In genomic region chr19:5686326-5686646, GRCh38 we compare ENCODE assay signal across 8 cellular contexts. TPM values are rescaled to one million over a fixed set of nuclear protein-coding genes. Genes with fewer than 3 reads are reported as not detected.
DNase-seq lines count a peak whose midpoint lies in the region; ATAC-seq and TF ChIP-seq lines count a peak whose summit lies in the region.

No MANE protein-coding gene starts in this region.

- H3K27me3 Mint-ChIP-seq in chondrocyte (ENCODE audit: low read depth) = no peaks in the 10 kb centered on the region
- no peaks in the 10 kb centered on the region for H3K27me3 Mint-ChIP-seq in naive B cell

- H3K4me1 ChIP-seq in HUES64 (ENCODE audit: insufficient read depth, low read length) = no peaks in the 10 kb centered on the region

- H3K9me3 Mint-ChIP-seq in chondrocyte (ENCODE audit: low read depth) (no peaks in the 10 kb centered on the region), naive B cell (peaks cover 0 to 7% (median 0%) of the 10 kb centered on the region in 7 donors)

- H3K9ac ChIP-seq in HUES64 (ENCODE audit: low read depth, low read length) = no peak overlapping the region

- H3K4me3 Mint-ChIP-seq in chondrocyte (ENCODE audit: unreplicated experiment) (peak overlapping the region; percentile 73), naive B cell (peak overlapping the region; percentile 81 to 93 (median 87))

- DNase-seq in AG04450 (ENCODE audit: low read depth, low spot score) (no peak), chondrocyte (ENCODE audit: low spot score) (no peak), naive B cell (no peak), posterior cingulate gyrus (no peak), GOT3 (lab: John Stamatoyannopoulos, UW) (no peak), HuH-7 (ENCODE audit: low spot score) (no peak)

- intact Hi-C loops in posterior cingulate gyrus (cut with DNase I) = no loop called here

- H3K4me1 Mint-ChIP-seq in chondrocyte (ENCODE audit: low read depth) = peaks cover 33% of the 10 kb centered on the region
- peaks cover 33 to 45% (median 44%) of the 10 kb centered on the region in 3 donors for H3K4me1 Mint-ChIP-seq in naive B cell

- POLR2A ChIA-PET in AG04450 (lab: Yijun Ruan, JAX) = interaction anchor here (1.3 to 1.6 kb wide), 2 partner anchors 34 to 64 kb away, joined by 5 to 7 read pairs; partner anchors contain the start of genes CATSPERD, LONP1, SAFB and SAFB2

- peaks cover 14% of the 10 kb centered on the region; the same call in 1 of the 2 replicates for H3K9me3 ChIP-seq in AG04450 (ENCODE audit: control insufficient read depth, insufficient read depth, low read length)
- no peaks in the 10 kb centered on the region for H3K9me3 ChIP-seq in HUES64 (ENCODE audit: insufficient read depth, low read depth, low read length)

- H3K27me3 ChIP-seq in AG04450 (ENCODE audit: control insufficient read depth, insufficient read depth, low read length) = no peaks in the 10 kb centered on the region
- H3K27me3 ChIP-seq in HUES64 (ENCODE audit: insufficient read depth, low read length) = no peaks in the 10 kb centered on the region

- peak overlapping the region; percentile 85 for H3K27ac Mint-ChIP-seq in chondrocyte (ENCODE audit: unreplicated experiment)
- peak overlapping the region; percentile 86 to 97 (median 95) for H3K27ac Mint-ChIP-seq in naive B cell

- H3K4me3 ChIP-seq in AG04450 (ENCODE audit: low read depth, low read length) (peak overlapping the region; percentile 64), HUES64 (ENCODE audit: low read length) (peak overlapping the region; percentile 75)

- no peak for TF ChIP-seq CTCF in AG04450 (IDR thresholded peaks at IDR 0.05; ENCODE audit: low read depth, low read length)
- TF ChIP-seq CTCF in chondrocyte (IDR thresholded peaks at IDR 0.05) = no peak

- ATAC-seq in naive B cell (ENCODE audit: low read depth in 2 of 2) = no peak
- ATAC-seq in HG03108 (IDR thresholded peaks at IDR 0.05; ENCODE audit: unreplicated experiment) = no peak

- 40% methylated on average over 16 of the region's 16 CpGs for WGBS in HUES64

- CTCF ChIA-PET in AG04450 (lab: Charles Lee) = interaction anchor here (1.0 to 1.5 kb wide), 2 partner anchors 21 to 65 kb away, joined by 3 to 6 read pairs; no protein-coding TSS in a partner anchor

- 0 out of 2 replicates have a peak, but pooled peaks cover 3% of the 10 kb centered on the region for H3K36me3 ChIP-seq in HUES64 (ENCODE audit: insufficient read depth, low read length)

- H3K36me3 Mint-ChIP-seq in chondrocyte (ENCODE audit: low read depth) (peaks cover 5% of the 10 kb centered on the region), naive B cell (no peaks in the 10 kb centered on the region)

- H3K27ac ChIP-seq in AG04450 (ENCODE audit: low read depth, low read length) = peak overlapping the region; percentile 2
- H3K27ac ChIP-seq in HUES64 (ENCODE audit: low read depth, low read length) = no peak overlapping the region

RNA-seq across cellular contexts. Expression of gene RPL36, which starts 3.8 kb away (rescaled TPM):
- polyA plus RNA-seq in AG04450 (2011; rRNA removed) (478 and 743 TPM in 2 replicates), naive B cell (ENCODE audit: low read depth in 6 of 6) (1,000 to 10,000 TPM; 1,207 to 2,143 (median 1,738) TPM)
- polyA minus RNA-seq in AG04450 (2011; rRNA and poly(A)+ RNA removed) = 228 and 256 TPM in 2 replicates
- polyA plus RNA-seq in HUES64 (2013, experiment 1 of 2) = 849 TPM
- polyA plus RNA-seq in HUES64 (2013, experiment 2 of 2) = 875 TPM
- total RNA-seq in chondrocyte = 537 to 578 TPM (median 548 TPM) in 3 replicates

RNA-seq across cellular contexts. Expression of gene HSD11B1L, which starts 5.5 kb away (rescaled TPM):
- polyA plus RNA-seq in AG04450 (2011; rRNA removed) (4.9 and 7.0 TPM in 2 replicates), naive B cell (ENCODE audit: low read depth in 6 of 6) (1 to 10 TPM; 1.1 to 6.5 (median 2.6) TPM)
- polyA minus RNA-seq in AG04450 (2011; rRNA and poly(A)+ RNA removed) = 2.3 and 2.4 TPM in 2 replicates
- 6.0 TPM for polyA plus RNA-seq in HUES64 (2013, experiment 1 of 2)
- polyA plus RNA-seq in HUES64 (2013, experiment 2 of 2) = 14.4 TPM
- total RNA-seq in chondrocyte = 7.2 to 9.9 TPM (median 9.9 TPM) in 3 replicates

RNA-seq across cellular contexts. Expression of gene MICOS13, which starts 6.0 kb away (rescaled TPM):
- polyA plus RNA-seq in AG04450 (2011; rRNA removed) (25.2 and 39.3 TPM in 2 replicates), naive B cell (ENCODE audit: low read depth in 6 of 6) (100 to 1,000 TPM in 2 of 6 donors, 10 to 100 TPM in 4; 74.0 to 101 (median 86.6) TPM)
- 8.0 and 8.5 TPM in 2 replicates for polyA minus RNA-seq in AG04450 (2011; rRNA and poly(A)+ RNA removed)
- polyA plus RNA-seq in HUES64 (2013, experiment 1 of 2) = 15.2 TPM
- polyA plus RNA-seq in HUES64 (2013, experiment 2 of 2) = 17.6 TPM
- 61.0 to 66.6 TPM (median 65.3 TPM) in 3 replicates for total RNA-seq in chondrocyte

RNA-seq across cellular contexts. Expression of gene LONP1, which starts 33.7 kb away (rescaled TPM):
- polyA plus RNA-seq in AG04450 (2011; rRNA removed) = 37.8 and 48.6 TPM in 2 replicates
- 34.4 and 54.3 TPM in 2 replicates for polyA minus RNA-seq in AG04450 (2011; rRNA and poly(A)+ RNA removed)
- 66.6 TPM for polyA plus RNA-seq in HUES64 (2013, experiment 1 of 2)
- polyA plus RNA-seq in HUES64 (2013, experiment 2 of 2) = 62.6 TPM
- 59.1 to 116 TPM (median 116 TPM) in 3 replicates for total RNA-seq in chondrocyte
- polyA plus RNA-seq in naive B cell (ENCODE audit: low read depth in 6 of 6) = 10 to 100 TPM; 16.7 to 40.6 (median 21.7) TPM

RNA-seq across cellular contexts. Expression of gene CATSPERD, which starts 34.2 kb away (rescaled TPM):
- polyA plus RNA-seq in AG04450 (2011; rRNA removed) = not detected in 2 replicates
- not detected in 2 replicates for polyA minus RNA-seq in AG04450 (2011; rRNA and poly(A)+ RNA removed)
- not detected for polyA plus RNA-seq in HUES64 (2013, experiment 1 of 2)
- polyA plus RNA-seq in HUES64 (2013, experiment 2 of 2) = not detected
- not detected in 3 replicates for total RNA-seq in chondrocyte
- polyA plus RNA-seq in naive B cell (ENCODE audit: low read depth in 6 of 6) = not detected
